23 cellular contexts compared by ENCODE assay signal in genomic region chr17:72363336-72363620, GRCh38.
DNase-seq lines count a peak whose midpoint lies in the region; TF ChIP-seq lines count a peak whose summit lies in the region.
"Had no signal": no experiment of that assay in that cellular context is flagged by ENCODE, and none has a peak within 500 bp of the region (broad histone marks: within the 10 kb centered on the region; RNA-seq: fewer than 3 reads in every experiment).

No MANE protein-coding gene starts in this region.

- H3K4me1 ChIP-seq in ACC112 (ENCODE audit: control insufficient read depth, insufficient read depth, low read length, unreplicated experiment) (peaks cover 38% of the 10 kb centered on the region), osteoblast (ENCODE audit: insufficient read depth, low read length) (peaks cover 32% of the 10 kb centered on the region)
- H3K4me1 ChIP-seq: left lung, prostate gland, sigmoid colon, transverse colon had no signal

- H3K4me3 ChIP-seq in ACC112 (ENCODE audit: low read depth, low read length) (peak overlapping the region; percentile 20; the same call in 1 of the 2 replicates), osteoblast (ENCODE audit: insufficient read depth, low read length) (no peak overlapping the region)
- H3K4me3 ChIP-seq: left lung, prostate gland, sigmoid colon, transverse colon had no signal

- H3K4me2 ChIP-seq in osteoblast (ENCODE audit: insufficient read depth, low read length) = peak overlapping the region; percentile 38

- no peak overlapping the region for H2AFZ ChIP-seq in ACC112 (ENCODE audit: low read length, unreplicated experiment)
- no peak overlapping the region for H2AFZ ChIP-seq in osteoblast (ENCODE audit: low read length)

- no peaks in the 10 kb centered on the region for H4K20me1 ChIP-seq in osteoblast (ENCODE audit: insufficient read depth, low read length)

- peak; percentile 33 for DNase-seq in RPMI7951 (ENCODE audit: low read depth)
- no peak for DNase-seq in caudate nucleus (lab: John Stamatoyannopoulos, UW)
- DNase-seq in osteoblast (ENCODE audit: insufficient read length, low spot score, missing footprints) = no peak
- DNase-seq in NCI-H748 (lab: John Stamatoyannopoulos, UW; ENCODE audit: unreplicated experiment) = no peak
- no peak for DNase-seq in AML-193 (lab: John Stamatoyannopoulos, UW)
- DNase-seq in SHP77 (lab: John Stamatoyannopoulos, UW) = no peak
- DNase-seq in activated CD4-positive, alpha-beta T cell treated with anti-CD3 and anti-CD28 coated beads, Interleukin-2, amount 50 U/mL, for 48 hours = no peak
- DNase-seq: activated CD4-positive, alpha-beta T cell treated with anti-CD3 and anti-CD28 coated beads for 36 hours; activated CD8-positive, alpha-beta memory T cell treated with anti-CD3 and anti-CD28 coated beads for 24 hours; activated naive CD4-positive, alpha-beta T cell treated with anti-CD3 and anti-CD28 coated beads, Interleukin-2, amount 50 U/mL, for 16 hours; activated T-cell treated with anti-CD3 and anti-CD28 coated beads for 4 hours; amniotic stem cell; CD4-positive, alpha-beta T cell; left lung; naive thymus-derived CD4-positive, alpha-beta T cell; NCI-H1092 treated with DMSO at 0.1 percent for 48 hours; NCI-H1694 treated with DMSO at 0.1 percent for 48 hours; stimulated activated CD4-positive, alpha-beta T cell treated with anti-CD3 and anti-CD28 coated beads, Interleukin-4, amount 100 ng/mL, for 24 hours; transverse colon had no signal

- H3K36me3 ChIP-seq in ACC112 (ENCODE audit: insufficient read depth, low read length) (no peaks in the 10 kb centered on the region), osteoblast (ENCODE audit: insufficient read depth, low read length) (no peaks in the 10 kb centered on the region)
- H3K36me3 ChIP-seq: left lung, neutrophil, prostate gland, sigmoid colon, transverse colon had no signal

- H3K79me2 ChIP-seq in ACC112 (ENCODE audit: control insufficient read depth, insufficient read depth, low read length, unreplicated experiment) = no peaks in the 10 kb centered on the region
- no peaks in the 10 kb centered on the region for H3K79me2 ChIP-seq in osteoblast (ENCODE audit: insufficient read depth, low read length)

- no peaks in the 10 kb centered on the region for H3K27me3 ChIP-seq in ACC112 (ENCODE audit: insufficient read depth, low read length)
- no peaks in the 10 kb centered on the region for H3K27me3 ChIP-seq in osteoblast (ENCODE audit: insufficient read depth, low read length)
- H3K27me3 ChIP-seq: neutrophil, sigmoid colon, transverse colon had no signal

- no peaks in the 10 kb centered on the region for H3K9me3 ChIP-seq in osteoblast (ENCODE audit: low read depth, low read length)
- H3K9me3 ChIP-seq: left lung, neutrophil, prostate gland, sigmoid colon, transverse colon had no signal

- H3K27ac ChIP-seq in ACC112 (ENCODE audit: low read depth, low read length) = peak overlapping the region; percentile 92
- peak overlapping the region; percentile 93 for H3K27ac ChIP-seq in caudate nucleus (ENCODE audit: low read depth, low read length)
- H3K27ac ChIP-seq in osteoblast (ENCODE audit: low read depth, low read length) = peak overlapping the region; percentile 87
- H3K27ac ChIP-seq: left lung, neutrophil, prostate gland, sigmoid colon, transverse colon had no signal

- TF ChIP-seq CTCF in osteoblast (IDR thresholded peaks at IDR 0.05; ENCODE audit: extremely low read depth, low read depth, low read length) = no peak
